Comparison of ENCODE assay signal across 16 cellular contexts in genomic region chr2:200397785-200398184, GRCh38.
DNase-seq lines count a peak whose midpoint lies in the region; ATAC-seq, FAIRE-seq and TF ChIP-seq lines count a peak whose summit lies in the region.
"Had no signal": no experiment of that assay in that cellular context is flagged by ENCODE, and none has a peak within 500 bp of the region (broad histone marks: within the 10 kb centered on the region; RNA-seq: fewer than 3 reads in every experiment).

No MANE protein-coding gene starts in this region.

- FAIRE-seq in HTR-8/SVneo (lab: Jason Lieb, UNC) = peak; percentile 20
- FAIRE-seq: G401.6 had no signal

- no peak overlapping the region for H3K27ac ChIP-seq in esophagus squamous epithelium
- H3K27ac ChIP-seq: esophagus muscularis mucosa had no signal

- ATAC-seq in GM19463 (IDR thresholded peaks at IDR 0.05; ENCODE audit: unreplicated experiment) = no peak
- ATAC-seq: activated CD8-positive, alpha-beta T cell treated with anti-CD3 and anti-CD28 coated beads for 36 hours; stimulated activated memory B cell treated with anti-CD40 and anti-IgM and Interleukin-4, amounts not matched to agents 10 μg/mL and 1 μg/mL and 100 μg/mL, for 72 hours had no signal

- in situ Hi-C loops in astrocyte of the cerebellum (cut with HindIII; ENCODE audit: low sequenced_read_pairs) = no loop called here

- intact Hi-C loops in esophagus squamous epithelium (cut with DNase I) = no loop called here

- TF ChIP-seq CTCF in astrocyte of the cerebellum (IDR thresholded peaks at IDR 0.05; ENCODE audit: low read depth, low read length, missing control alignments) (peak; percentile 8), esophagus squamous epithelium (IDR thresholded peaks at IDR 0.05) (no peak)

- no peaks in the 10 kb centered on the region for H3K9me3 ChIP-seq in esophagus squamous epithelium
- H3K9me3 ChIP-seq: esophagus muscularis mucosa, HAP-1 had no signal

- no peak for TF ChIP-seq POLR2A in esophagus squamous epithelium (IDR thresholded peaks at IDR 0.05)

- H3K36me3 ChIP-seq in esophagus squamous epithelium = peaks cover 0 to 15% (median 0%) of the 10 kb centered on the region in 3 donors
- H3K36me3 ChIP-seq: esophagus muscularis mucosa, HAP-1 had no signal

- WGBS in esophagus squamous epithelium, 2 donors = 70 to 77% methylated on average over 4 of the region's 4 CpGs

- no peak overlapping the region for H3K4me3 ChIP-seq in astrocyte of the cerebellum (ENCODE audit: low read depth, low read length)
- no peak overlapping the region for H3K4me3 ChIP-seq in esophagus squamous epithelium
- H3K4me3 ChIP-seq: esophagus muscularis mucosa, HAP-1 had no signal

- H3K4me1 ChIP-seq in esophagus squamous epithelium = no peaks in the 10 kb centered on the region
- H3K4me1 ChIP-seq: esophagus muscularis mucosa had no signal

- peak; percentile 18 for DNase-seq in AG20443 (ENCODE audit: low spot score)
- no peak for DNase-seq in HTR-8/SVneo (ENCODE audit: insufficient read length, low spot score)
- DNase-seq in astrocyte of the cerebellum (ENCODE audit: low read depth) = no peak
- DNase-seq in kidney tubule cell (ENCODE audit: low spot score) = peak; percentile 79
- no peak for DNase-seq in RKO (ENCODE audit: low spot score)
- no peak for DNase-seq in esophagus squamous epithelium (lab: John Stamatoyannopoulos, UW)
- no peak for DNase-seq in activated effector memory CD4-positive, alpha-beta T cell treated with Interleukin-2 at 50 U/mL for 16 hours
- DNase-seq: activated CD8-positive, alpha-beta T cell treated with anti-CD3 and anti-CD28 coated beads for 36 hours; cerebellar nuclear complex; stimulated activated CD4-positive, alpha-beta T cell treated with anti-CD3 and anti-CD28 coated beads, Interleukin-4, amount 100 ng/mL, for 1 hour; T-helper 9 cell had no signal

- no peaks in the 10 kb centered on the region for H3K27me3 ChIP-seq in esophagus squamous epithelium
- H3K27me3 ChIP-seq: esophagus muscularis mucosa had no signal

Comparison
In these comparisons a context has a peak if more than half of its experiments do, and no peak if none do; other contexts are left out.
1. DNase-seq: peak in AG20443 (single experiment) and kidney tubule cell (single experiment); none in HTR-8/SVneo (single experiment), astrocyte of the cerebellum (single experiment), RKO (single experiment), esophagus squamous epithelium (single experiment) and activated effector memory CD4-positive, alpha-beta T cell treated with Interleukin-2 at 50 U/mL for 16 hours (single experiment).